13 cellular contexts compared by ENCODE assay signal in genomic region chr11:35177370-35177769, GRCh38. TPM values are rescaled to one million over a fixed set of nuclear protein-coding genes. Genes with fewer than 3 reads are reported as not detected.
DNase-seq lines count a peak whose midpoint lies in the region; ATAC-seq, FAIRE-seq and TF ChIP-seq lines count a peak whose summit lies in the region.
"Had no signal": no experiment of that assay in that cellular context is flagged by ENCODE, and none has a peak within 500 bp of the region (broad histone marks: within the 10 kb centered on the region; RNA-seq: fewer than 3 reads in every experiment).

No MANE protein-coding gene starts in this region.

- TF ChIP-seq EP300 in H1 (IDR thresholded peaks at IDR 0.05; ENCODE audit: borderline replicate concordance in 1 of 2, low read depth in 2 of 2, low read length in 2 of 2) = no peak

- FAIRE-seq in H1 (lab: Jason Lieb, UNC) = no peak

- ATAC-seq in T-helper 17 cell (peak; percentile 56), left lung (no peak)
- ATAC-seq: esophagus mucosa; stimulated activated naive B cell treated with anti-CD40 and anti-IgM and Interleukin-4, amounts not matched to agents 10 μg/mL and 1 μg/mL and 100 μg/mL, for 72 hours had no signal

- no peak overlapping the region for H2BK120ac ChIP-seq in H1 (replicated peaks; ENCODE audit: low read depth, low read length)

- H3K14ac ChIP-seq in H1 (ENCODE audit: insufficient read length) = no peak overlapping the region

- TF ChIP-seq RAD21 in H1 (IDR thresholded peaks at IDR 0.05 in 1 of 2, conservative IDR thresholded peaks at IDR 0.05 in 1 of 2; ENCODE audit: low read depth in 2 of 2, low read length in 2 of 2) = no peak

- H3K27me3 ChIP-seq in H1 (replicated peaks in 1 of 4; ENCODE audit: control insufficient read depth in 3 of 4, extremely low read depth in 1 of 4, insufficient read depth in 3 of 4, low read length in 3 of 4) (no peaks in the 10 kb centered on the region), thymus (ENCODE audit: control insufficient read depth, insufficient read depth) (no peaks in the 10 kb centered on the region), left lung (no peaks in the 10 kb centered on the region)
- H3K27me3 ChIP-seq: BLaER1 had no signal

- H3K36me3 Mint-ChIP-seq in activated naive CD4-positive, alpha-beta T cell treated with anti-CD3 and anti-CD28 coated beads, Interleukin-2, amount 50 U/mL, for 24 hours = peaks cover 61% of the 10 kb centered on the region
- H3K36me3 Mint-ChIP-seq in T-helper 17 cell (ENCODE audit: low read depth) = peaks cover 30% of the 10 kb centered on the region
- H3K36me3 Mint-ChIP-seq: brain had no signal

- peaks cover 3 to 23% (median 10%) of the 10 kb centered on the region in 4 experiments; a peak in 6 of 7 replicates for H3K4me1 ChIP-seq in H1 (replicated peaks in 1 of 4; ENCODE audit: control insufficient read depth in 3 of 4, insufficient read depth in 4 of 4, low read length in 3 of 4)
- H3K4me1 ChIP-seq in thymus (ENCODE audit: control insufficient read depth, insufficient read depth, low read length) = peaks cover 30% of the 10 kb centered on the region
- peaks cover 36 to 89% of the 10 kb centered on the region in 2 donors for H3K4me1 ChIP-seq in left lung

- H2BK5ac ChIP-seq in H1 (ENCODE audit: low read depth, low read length) = no peak overlapping the region

- H2AK5ac ChIP-seq in H1 (ENCODE audit: low read depth, low read length) = no peak overlapping the region

- H3K4ac ChIP-seq in H1 (replicated peaks; ENCODE audit: insufficient read length, low read depth, low read length) = no peak overlapping the region

- H4K5ac ChIP-seq in H1 (ENCODE audit: insufficient read length, low read depth, low read length) = no peak overlapping the region

- TF ChIP-seq POLR2A in H1 (IDR thresholded peaks at IDR 0.05; ENCODE audit: control extremely low read depth in 1 of 2, low read depth in 2 of 2, low read length in 2 of 2) = no peak

- 0 out of 2 replicates have a peak overlapping the region, but pooled peaks have one; percentile 37 for H2AFZ ChIP-seq in H1 (ENCODE audit: low read length)

- H3K9me3 ChIP-seq in T-helper 17 cell (ENCODE audit: control insufficient read depth, low read length, poor library complexity, severe bottlenecking) = no peaks in the 10 kb centered on the region
- no peaks in the 10 kb centered on the region for H3K9me3 ChIP-seq in H1 (ENCODE audit: insufficient read depth in 2 of 2, low read depth in 1 of 2, low read length in 1 of 2)
- no peaks in the 10 kb centered on the region for H3K9me3 ChIP-seq in thymus (ENCODE audit: control insufficient read depth)
- H3K9me3 ChIP-seq in left lung = no peaks in the 10 kb centered on the region
- H3K9me3 ChIP-seq: BLaER1 had no signal

- peak overlapping the region; percentile 96 for H3K27ac Mint-ChIP-seq in activated naive CD4-positive, alpha-beta T cell treated with anti-CD3 and anti-CD28 coated beads, Interleukin-2, amount 50 U/mL, for 24 hours
- peak overlapping the region; percentile 99 for H3K27ac Mint-ChIP-seq in T-helper 17 cell
- H3K27ac Mint-ChIP-seq: brain; stimulated activated naive B cell treated with anti-CD40 and anti-IgM and Interleukin-4, amounts not matched to agents 10 μg/mL and 1 μg/mL and 100 μg/mL, for 72 hours had no signal

- no peaks in the 10 kb centered on the region for H3K79me2 ChIP-seq in H1 (ENCODE audit: control insufficient read depth in 1 of 2, insufficient read depth in 2 of 2, low read length in 2 of 2)

- no peak overlapping the region for H3K23ac ChIP-seq in H1 (ENCODE audit: insufficient read length)

- H3K4me3 Mint-ChIP-seq in activated naive CD4-positive, alpha-beta T cell treated with anti-CD3 and anti-CD28 coated beads, Interleukin-2, amount 50 U/mL, for 24 hours = peak overlapping the region; percentile 78
- peak overlapping the region; percentile 71 for H3K4me3 Mint-ChIP-seq in T-helper 17 cell
- H3K4me3 Mint-ChIP-seq: brain; stimulated activated naive B cell treated with anti-CD40 and anti-IgM and Interleukin-4, amounts not matched to agents 10 μg/mL and 1 μg/mL and 100 μg/mL, for 72 hours had no signal

- H2BK20ac ChIP-seq in H1 (ENCODE audit: low read length) = no peak overlapping the region

- H4K8ac ChIP-seq in H1 (ENCODE audit: extremely low read depth, insufficient read depth, low read length) = no peak overlapping the region

- H3K56ac ChIP-seq in H1 (replicated peaks; ENCODE audit: insufficient read length, low read depth, low read length) = no peak overlapping the region

- no peaks in the 10 kb centered on the region for H4K20me1 ChIP-seq in H1 (replicated peaks in 1 of 2; ENCODE audit: control insufficient read depth in 1 of 2, insufficient read depth in 2 of 2, low read length in 2 of 2)

- H3K4me2 ChIP-seq in H1 (ENCODE audit: insufficient read depth in 1 of 2, low read depth in 2 of 2, low read length in 2 of 2) = no peak overlapping the region
- H3K4me2 ChIP-seq: BLaER1 had no signal

- CTCF ChIA-PET in H1 (lab: Charles Lee; ENCODE audit: partially characterized antibody) = interaction anchor here (0.6 to 1.9 kb wide), 3 partner anchors 12 to 60 kb away, joined by 3 to 12 read pairs (median 3); no protein-coding TSS in a partner anchor

- H3K18ac ChIP-seq in H1 (ENCODE audit: extremely low read depth, low read length) = no peak overlapping the region

- no peaks in the 10 kb centered on the region for H3K27me3 Mint-ChIP-seq in activated naive CD4-positive, alpha-beta T cell treated with anti-CD3 and anti-CD28 coated beads, Interleukin-2, amount 50 U/mL, for 24 hours
- H3K27me3 Mint-ChIP-seq in T-helper 17 cell = no peaks in the 10 kb centered on the region
- H3K27me3 Mint-ChIP-seq: brain; stimulated activated naive B cell treated with anti-CD40 and anti-IgM and Interleukin-4, amounts not matched to agents 10 μg/mL and 1 μg/mL and 100 μg/mL, for 72 hours had no signal

- no peak overlapping the region for H2BK12ac ChIP-seq in H1 (ENCODE audit: low read depth, low read length)

- H3K4me1 Mint-ChIP-seq in activated naive CD4-positive, alpha-beta T cell treated with anti-CD3 and anti-CD28 coated beads, Interleukin-2, amount 50 U/mL, for 24 hours = peaks cover 91% of the 10 kb centered on the region
- H3K4me1 Mint-ChIP-seq in T-helper 17 cell = peaks cover 81% of the 10 kb centered on the region

- H3K79me1 ChIP-seq in H1 (ENCODE audit: low read depth, low read length) = no peaks in the 10 kb centered on the region

- 96% methylated on average over 5 of the region's 5 CpGs; no CpG with 5 or more reads in 1 of the 2 experiments for WGBS in H1 (ENCODE audit: extremely low coverage in 1 of 2, insufficient coverage in 1 of 2, insufficient read length in 1 of 2, insufficient replicate concordance in 2 of 2, low coverage in 1 of 2, low lambda C conversion rate in 2 of 2, missing lambda C conversion rate in 1 of 2), 2 experiments
- WGBS in thymus = 70% methylated on average over 5 of the region's 5 CpGs

- no peak overlapping the region for H2BK15ac ChIP-seq in H1 (ENCODE audit: low read length)

- POLR2A ChIA-PET in H1 (lab: Charles Lee; ENCODE audit: partially characterized antibody) = no interaction called here

- no peak for TF ChIP-seq CTCF in H1 (IDR thresholded peaks at IDR 0.05; ENCODE audit: control extremely low read depth in 1 of 3, insufficient read depth in 1 of 3, low read depth in 1 of 3, low read length in 3 of 3)
- TF ChIP-seq CTCF in left lung (IDR thresholded peaks at IDR 0.05) = no peak

- intact Hi-C loops in left lung (cut with DNase I) = no loop called here

- no peak overlapping the region for H3K27ac ChIP-seq in H1 (ENCODE audit: low read depth, low read length)
- H3K27ac ChIP-seq in thymus (ENCODE audit: low read depth) = peak overlapping the region; percentile 61
- H3K27ac ChIP-seq in left lung = peak overlapping the region in 1 of 2 donors; percentile 38
- H3K27ac ChIP-seq: BLaER1 had no signal

- H4K91ac ChIP-seq in H1 (replicated peaks; ENCODE audit: insufficient read length, low read length) = no peak overlapping the region

- H3K4me3 ChIP-seq in H1 (ENCODE audit: extremely low read depth in 1 of 4, insufficient read depth in 2 of 4, low read depth in 3 of 4, low read length in 4 of 4) = no peak overlapping the region
- no peak overlapping the region for H3K4me3 ChIP-seq in thymus (ENCODE audit: low read length)
- H3K4me3 ChIP-seq in left lung = no peak overlapping the region
- H3K4me3 ChIP-seq: BLaER1 had no signal

- H3K9ac ChIP-seq in H1 (replicated peaks in 1 of 4; ENCODE audit: extremely low read depth in 1 of 4, low read depth in 3 of 4, low read length in 3 of 4) = no peak overlapping the region
- H3K9ac ChIP-seq: BLaER1 had no signal

- no peaks in the 10 kb centered on the region for H3K36me3 ChIP-seq in H1 (ENCODE audit: control insufficient read depth in 2 of 4, insufficient read depth in 4 of 4, low read length in 3 of 4)
- H3K36me3 ChIP-seq in thymus (ENCODE audit: control insufficient read depth, insufficient read depth) = peaks cover 5% of the 10 kb centered on the region
- peaks cover 4 to 56% of the 10 kb centered on the region in 2 donors for H3K36me3 ChIP-seq in left lung

- H3K9me3 Mint-ChIP-seq in activated naive CD4-positive, alpha-beta T cell treated with anti-CD3 and anti-CD28 coated beads, Interleukin-2, amount 50 U/mL, for 24 hours = no peaks in the 10 kb centered on the region
- H3K9me3 Mint-ChIP-seq: brain; stimulated activated naive B cell treated with anti-CD40 and anti-IgM and Interleukin-4, amounts not matched to agents 10 μg/mL and 1 μg/mL and 100 μg/mL, for 72 hours had no signal

- no peak for DNase-seq in activated naive CD4-positive, alpha-beta T cell treated with anti-CD3 and anti-CD28 coated beads, Interleukin-2, amount 50 U/mL, for 16 hours
- DNase-seq in T-helper 17 cell (no peak), H1 (ENCODE audit: low read depth in 1 of 2, low spot score in 2 of 2) (no peak), OCI-M2 (lab: John Stamatoyannopoulos, UW; ENCODE audit: unreplicated experiment) (no peak), hippocampal formation (lab: John Stamatoyannopoulos, UW) (no peak), left lung (no peak)
- DNase-seq: NCI-H2171; stimulated activated naive B cell treated with anti-CD40 and anti-IgM and Interleukin-4, amounts not matched to agents 10 μg/mL and 1 μg/mL and 100 μg/mL, for 72 hours had no signal

- H3K23me2 ChIP-seq in H1 (ENCODE audit: low read depth, low read length) = no peaks in the 10 kb centered on the region

RNA-seq across cellular contexts. Expression of gene CD44, which starts 38.4 kb away (rescaled TPM):
- total RNA-seq in T-helper 17 cell (1,000 to 10,000 TPM; 1,118 to 1,497 TPM), left lung (100 to 1,000 TPM; 479 to 693 TPM)
- 11.8 and 13.4 TPM in 2 replicates for total RNA-seq in H1 (2021; fragmentation: NEBNext Ultra II Directional; extraction: Animal tissue kit (Norgen Biotek cat#: 25700))
- polyA plus RNA-seq in H1 (2011; rRNA removed) (9.9 and 13.7 TPM in 2 replicates), thymus (78.7 TPM)
- 8.9 TPM for polyA plus RNA-seq in H1 (2011; cell fraction: cytosol; rRNA removed)
- 13.7 TPM for polyA plus RNA-seq in H1 (2011; cell fraction: nucleus; rRNA removed)
- 10.0 to 13.9 TPM (median 12.5 TPM) in 4 replicates for polyA plus RNA-seq in H1 (2012, experiment 1 of 2)
- polyA plus RNA-seq in H1 (2012, experiment 2 of 2) = 4.9 TPM
- 18.4 TPM for polyA plus RNA-seq in H1 (2013, experiment 1 of 2)
- 22.9 TPM for polyA plus RNA-seq in H1 (2013, experiment 2 of 2)
- 18.6 and 28.2 TPM in 2 replicates for polyA minus RNA-seq in H1 (2011; rRNA and poly(A)+ RNA removed)
- polyA minus RNA-seq in H1 (2011; cell fraction: cytosol; rRNA and poly(A)+ RNA removed) = 9.8 TPM
- polyA minus RNA-seq in H1 (2011; cell fraction: nucleus; rRNA and poly(A)+ RNA removed) = 25.2 TPM

Comparison
In these comparisons a context has a peak if more than half of its experiments do, and no peak if none do; other contexts are left out.
1. RNA of gene CD44, which starts 38.4 kb away (total RNA-seq): 1,118 to 1,497 TPM in T-helper 17 cell and 479 to 693 TPM in left lung; 11.8 to 13.4 TPM in H1; every median in the first group is over 10 times any median in the second.